Comparison of ENCODE assay signal across 9 cellular contexts in genomic region chr2:219571311-219572236, GRCh38. TPM values are rescaled to one million over a fixed set of nuclear protein-coding genes. Genes with fewer than 3 reads are reported as not detected.
A peak's percentile ranks its signal among the peaks of the same experiment; 100 is the strongest.
DNase-seq lines count a peak whose midpoint lies in the region; ATAC-seq and TF ChIP-seq lines count a peak whose summit lies in the region.
"Had no signal": no experiment of that assay in that cellular context is flagged by ENCODE, and none has a peak within 500 bp of the region (broad histone marks: within the 10 kb centered on the region; RNA-seq: fewer than 3 reads in every experiment).

Gene OBSL1 (minus strand): TSS chr2:219571539. CDS start chr2:219571232, 307 bp downstream.

- 0 out of 2 replicates have a peak, but pooled peaks cover 3% of the 10 kb centered on the region for H3K9me3 ChIP-seq in SJSA1 (replicated peaks)
- H3K9me3 ChIP-seq in endocrine pancreas (ENCODE audit: control insufficient read depth, low read length) = no peaks in the 10 kb centered on the region
- H3K9me3 ChIP-seq in subcutaneous abdominal adipose tissue (ENCODE audit: control insufficient read depth in 5 of 5, low read length in 5 of 5) = no peaks in the 10 kb centered on the region

- DNase-seq in COLO829 (ENCODE audit: low spot score) = peak; percentile 53
- peak; percentile 81 for DNase-seq in LHCN-M2 (ENCODE audit: low read depth)
- DNase-seq in SJSA1 (ENCODE audit: low read depth in 1 of 2, low spot score in 2 of 2) = peak; percentile 21 to 85
- DNase-seq in lower leg skin (ENCODE audit: low spot score in 2 of 2) = peak in 1 of 2 donors; percentile 91
- DNase-seq in stimulated activated CD4-positive, alpha-beta T cell treated with anti-CD3 and anti-CD28 coated beads, Interleukin-12 subunit alpha, Interleukin-12 subunit beta, amount 100 ng/mL, for 4 hours = no peak

- H3K36me3 ChIP-seq in SJSA1 = peaks cover 40% of the 10 kb centered on the region
- no peaks in the 10 kb centered on the region for H3K36me3 ChIP-seq in endocrine pancreas (ENCODE audit: control insufficient read depth, insufficient read depth, low read length)
- peaks cover 0 to 12% (median 6%) of the 10 kb centered on the region in 5 donors for H3K36me3 ChIP-seq in subcutaneous abdominal adipose tissue (ENCODE audit: control insufficient read depth in 5 of 5, insufficient read depth in 5 of 5, low read length in 5 of 5)

- H3K27ac ChIP-seq in SJSA1 (peak within 1 kb of the TSS; percentile 39), subcutaneous abdominal adipose tissue (ENCODE audit: low read depth, low read length) (no peak within 1 kb of the TSS)
- H3K27ac ChIP-seq: KMS-11 had no signal

- intact Hi-C loops in lower leg skin (cut with DNase I; ENCODE audit: low total_unique reads) = no loop called here

- H3K9ac ChIP-seq in endocrine pancreas (ENCODE audit: control insufficient read depth, insufficient read depth, low read length) (peak within 1 kb of the TSS; percentile 65), subcutaneous abdominal adipose tissue (ENCODE audit: low read length in 5 of 5) (peak within 1 kb of the TSS in 4 of 5 donors; percentile 34 to 62 (median 47))
- H3K9ac ChIP-seq: KMS-11 had no signal

- no peak for TF ChIP-seq POLR2A in lower leg skin (IDR thresholded peaks at IDR 0.05)

- WGBS in lower leg skin, 2 donors = 10 to 20% methylated on average over 17 to 28 of the region's 42 CpGs

- H3K27me3 ChIP-seq in SJSA1 (replicated peaks) = no peaks in the 10 kb centered on the region
- H3K27me3 ChIP-seq in endocrine pancreas (ENCODE audit: control insufficient read depth, insufficient read depth, low read length) = no peaks in the 10 kb centered on the region
- H3K27me3 ChIP-seq in subcutaneous abdominal adipose tissue (ENCODE audit: control insufficient read depth in 5 of 5, insufficient read depth in 4 of 5, low read length in 5 of 5) = peaks cover 2 to 16% (median 14%) of the 10 kb centered on the region in 5 donors

- peak in 1 of 3 donors; percentile 96 for TF ChIP-seq CTCF in lower leg skin (IDR thresholded peaks at IDR 0.05)

- H3K4me3 ChIP-seq in SJSA1 (peak within 1 kb of the TSS; percentile 97), endocrine pancreas (ENCODE audit: control insufficient read depth, insufficient read depth, low read length) (no peak within 1 kb of the TSS), lower leg skin (ENCODE audit: low read depth, poor library complexity, severe bottlenecking) (peak within 1 kb of the TSS; percentile 59), subcutaneous abdominal adipose tissue (ENCODE audit: low read depth in 1 of 5, low read length in 5 of 5) (peak within 1 kb of the TSS in 4 of 5 donors; percentile 62 to 79 (median 72))

- H3K4me1 ChIP-seq in SJSA1 (replicated peaks) = peaks cover 18% of the 10 kb centered on the region
- H3K4me1 ChIP-seq in endocrine pancreas (ENCODE audit: control insufficient read depth, insufficient read depth, low read length) = no peaks in the 10 kb centered on the region
- peaks cover 0 to 16% (median 11%) of the 10 kb centered on the region in 5 donors for H3K4me1 ChIP-seq in subcutaneous abdominal adipose tissue (ENCODE audit: control insufficient read depth in 5 of 5, insufficient read depth in 5 of 5, low read length in 5 of 5)

- ATAC-seq in GM18519 (IDR thresholded peaks at IDR 0.05; ENCODE audit: low FRiP score, unreplicated experiment) = no peak

RNA-seq across cellular contexts. Expression of gene OBSL1, which starts in this region (rescaled TPM):
- 62.1 and 69.0 TPM in 2 replicates for total RNA-seq in LHCN-M2 (2014; rRNA removed)
- 76.6 TPM for polyA plus RNA-seq in LHCN-M2 (2012)
- 53.1 and 55.3 TPM in 2 replicates for total RNA-seq in SJSA1 (2014; rRNA removed; shearing (Covaris generic))
- 10 to 100 TPM; 34.2 to 52.7 (median 42.7) TPM for total RNA-seq in lower leg skin
